19 cellular contexts compared by ENCODE assay signal in genomic region chr12:19542606-19543005, GRCh38.
"Had no signal": no experiment of that assay in that cellular context is flagged by ENCODE, and none has a peak within 500 bp of the region (broad histone marks: within the 10 kb centered on the region; RNA-seq: fewer than 3 reads in every experiment).

No MANE protein-coding gene starts in this region.

- H3K4me1 Mint-ChIP-seq: stimulated activated naive B cell treated with anti-CD40 and anti-IgM and Interleukin-4, amounts not matched to agents 10 μg/mL and 1 μg/mL and 100 μg/mL, for 72 hours had no signal

- H3K27ac ChIP-seq: coronary artery, heart left ventricle, sigmoid colon, skin epidermis had no signal

- H3K36me3 ChIP-seq: heart left ventricle, sigmoid colon had no signal

- ATAC-seq: heart left ventricle; left lobe of liver; mucosa of descending colon; naive thymus-derived CD8-positive, alpha-beta T cell; stimulated activated naive B cell treated with anti-CD40 and anti-IgM and Interleukin-4, amounts not matched to agents 10 μg/mL and 1 μg/mL and 100 μg/mL, for 72 hours had no signal

- H3K4me3 ChIP-seq: coronary artery, heart left ventricle, mucosa of descending colon, sigmoid colon, skin epidermis had no signal

- H3K27ac Mint-ChIP-seq: endodermal cell; naive thymus-derived CD8-positive, alpha-beta T cell; stimulated activated naive B cell treated with anti-CD40 and anti-IgM and Interleukin-4, amounts not matched to agents 10 μg/mL and 1 μg/mL and 100 μg/mL, for 72 hours had no signal

- H3K27me3 Mint-ChIP-seq: naive thymus-derived CD8-positive, alpha-beta T cell; stimulated activated naive B cell treated with anti-CD40 and anti-IgM and Interleukin-4, amounts not matched to agents 10 μg/mL and 1 μg/mL and 100 μg/mL, for 72 hours had no signal

- DNase-seq: effector CD4-positive, alpha-beta T cell; endodermal cell; foreskin melanocyte; heart left ventricle; hypothalamus; islet precursor cell; mammary epithelial cell; mucosa of descending colon; naive thymus-derived CD8-positive, alpha-beta T cell; posterior cingulate gyrus; sigmoid colon; stimulated activated CD4-positive, alpha-beta T cell treated with anti-CD3 and anti-CD28 coated beads, Interleukin-2, amount 100 ng/mL, for 24 hours; stimulated activated CD4-positive, alpha-beta T cell treated with anti-CD3 and anti-CD28 coated beads, Interleukin-4, amount 100 ng/mL, for 4 hours; stimulated activated naive B cell treated with anti-CD40 and anti-IgM and Interleukin-4, amounts not matched to agents 10 μg/mL and 1 μg/mL and 100 μg/mL, for 72 hours; trophoblast cell had no signal

- H3K4me3 Mint-ChIP-seq: endodermal cell; naive thymus-derived CD8-positive, alpha-beta T cell; neural crest cell; stimulated activated naive B cell treated with anti-CD40 and anti-IgM and Interleukin-4, amounts not matched to agents 10 μg/mL and 1 μg/mL and 100 μg/mL, for 72 hours had no signal

- H3K27me3 ChIP-seq: heart left ventricle, sigmoid colon had no signal

- H3K9me3 Mint-ChIP-seq: endodermal cell, neural crest cell had no signal
